In the genomic region with DNA sequence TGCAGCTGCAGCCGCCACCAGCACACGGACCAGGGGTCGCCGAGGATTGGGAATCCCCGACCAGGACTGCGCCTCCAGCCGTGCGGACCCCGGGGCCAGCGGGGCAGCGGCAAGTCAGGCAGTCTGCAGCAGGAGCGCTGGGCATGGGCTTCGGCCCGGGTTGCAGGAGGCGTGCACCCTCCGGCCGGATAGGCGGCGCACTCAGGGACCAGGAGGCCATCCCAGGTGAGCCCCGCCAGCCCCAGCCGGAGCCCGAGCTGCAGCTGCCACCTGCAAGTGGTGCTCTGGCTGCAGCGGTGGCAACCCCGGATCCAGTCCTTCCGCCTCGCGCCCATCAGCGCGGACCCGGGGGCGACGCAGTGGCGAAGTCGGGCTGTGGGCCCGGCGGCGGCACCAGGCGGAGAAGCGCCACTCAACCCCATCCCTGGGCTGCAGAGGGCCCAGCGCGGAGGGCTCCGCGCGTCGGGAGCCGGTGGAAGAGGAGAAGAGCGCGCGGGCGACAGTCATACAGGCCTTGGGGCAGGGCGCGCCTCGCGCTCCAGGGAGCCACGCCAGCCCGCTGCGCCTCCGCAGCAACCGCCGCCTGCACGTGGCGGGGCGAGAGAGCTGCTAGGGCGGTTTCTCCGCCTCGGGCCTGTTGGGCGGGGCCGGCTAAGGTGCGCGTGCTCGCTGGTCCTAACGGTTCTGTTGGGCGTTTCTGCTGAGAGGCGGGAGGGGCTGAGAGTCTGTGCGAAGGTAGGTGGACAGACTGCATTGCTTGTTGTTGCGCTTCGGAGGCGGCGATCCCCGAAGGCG, we compare ENCODE assay signal across 8 cellular contexts.
A peak's percentile ranks its signal among the peaks of the same experiment; 100 is the strongest.
DNase-seq lines count a peak whose midpoint lies in the region; ATAC-seq and TF ChIP-seq lines count a peak whose summit lies in the region.

No MANE protein-coding gene starts in this region.

- no peaks in the 10 kb centered on the region for H3K27me3 ChIP-seq in adipocyte (replicated peaks; ENCODE audit: control insufficient read depth, insufficient read depth, low read length)

- peak; percentile 6 for DNase-seq in AG10803 (ENCODE audit: low read depth)
- peak; percentile 0 for DNase-seq in NCI-H524 treated with DMSO at 0.1 percent for 48 hours (lab: John Stamatoyannopoulos, UW)
- DNase-seq in adipocyte (ENCODE audit: low read depth) = peak; percentile 42
- peak; percentile 63 for DNase-seq in islet precursor cell
- DNase-seq in stimulated activated CD4-positive, alpha-beta T cell treated with anti-CD3 and anti-CD28 coated beads, Interleukin-4, amount 100 ng/mL, for 4 hours = peak; percentile 45 to 74

- no peak for TF ChIP-seq CTCF in AG10803 (conservative IDR thresholded peaks at IDR 0.05; ENCODE audit: low read length)

- H3K4me3 ChIP-seq in AG10803 (ENCODE audit: low read length) (peak overlapping the region; percentile 20; the same call in 1 of the 2 replicates), adipocyte (ENCODE audit: low read length) (peak overlapping the region; percentile 59)

- H3K4me1 ChIP-seq in adipocyte (ENCODE audit: control insufficient read depth, insufficient read depth, low read length) = peaks cover 2% of the 10 kb centered on the region

- no peaks in the 10 kb centered on the region for H3K9me3 ChIP-seq in adipocyte (ENCODE audit: control insufficient read depth, low read length)

- H3K36me3 ChIP-seq in adipocyte (ENCODE audit: control insufficient read depth, insufficient read depth, low read length, severe bottlenecking) = no peaks in the 10 kb centered on the region

- no peak overlapping the region for H3K9ac ChIP-seq in adipocyte (ENCODE audit: low read length)

- ATAC-seq in GM21515 (IDR thresholded peaks at IDR 0.05; ENCODE audit: unreplicated experiment) (peak; percentile 54), GM19467 (IDR thresholded peaks at IDR 0.05; ENCODE audit: unreplicated experiment) (no peak), GM21528 (IDR thresholded peaks at IDR 0.05; ENCODE audit: low FRiP score, unreplicated experiment) (no peak)

Comparison
In these comparisons a context has a peak if more than half of its experiments do, and no peak if none do; other contexts are left out.
1. DNase-seq: peak in every context shown above with its lines; median percentile 63 in islet precursor cell; 60 in stimulated activated CD4-positive, alpha-beta T cell treated with anti-CD3 and anti-CD28 coated beads, Interleukin-4, amount 100 ng/mL, for 4 hours; 42 in adipocyte; 6 in AG10803; 0 in NCI-H524 treated with DMSO at 0.1 percent for 48 hours.